In genomic region chr2:122148128-122148792, GRCh38 we compare ENCODE assay signal across 29 cellular contexts.
"Had no signal": no experiment of that assay in that cellular context is flagged by ENCODE, and none has a peak within 500 bp of the region (broad histone marks: within the 10 kb centered on the region; RNA-seq: fewer than 3 reads in every experiment).

No MANE protein-coding gene starts in this region.

- H3K9me3 ChIP-seq: esophagus squamous epithelium, left ventricle myocardium inferior, right atrium auricular region, tibial artery, upper lobe of right lung had no signal

- DNase-seq: activated CD4-positive, alpha-beta T cell treated with anti-CD3 and anti-CD28 coated beads for 36 hours; activated CD4-positive, CD25-positive, alpha-beta regulatory T cell; activated CD8-positive, alpha-beta memory T cell treated with anti-CD3 and anti-CD28 coated beads, Interleukin-2, amount 10 ng/mL, durations not matched to agents 7 days and 5 days; activated CD8-positive, alpha-beta T cell treated with anti-CD3 and anti-CD28 coated beads, Interleukin-2, amount 10 ng/mL, durations not matched to agents 7 days and 5 days; activated naive CD4-positive, alpha-beta T cell treated with Interleukin-2 at 50 U/mL for 16 hours; activated T-cell treated with anti-CD3 and anti-CD28 coated beads, Interleukin-2, amount 50 U/mL, for 72 hours; anterior cingulate cortex; dermis blood vessel endothelial cell; effector CD4-positive, alpha-beta T cell; esophagus squamous epithelium; foreskin melanocyte; left ventricle myocardium inferior; mesendoderm; natural killer cell; stimulated activated CD4-positive, alpha-beta T cell treated with anti-CD3 and anti-CD28 coated beads, Interleukin-1b, Interleukin-23, amount 100 ng/mL, for 48 hours; stimulated activated CD4-positive, alpha-beta T cell treated with anti-CD3 and anti-CD28 coated beads, Interleukin-4, amount 100 ng/mL, for 4 hours; stimulated activated CD8-positive, alpha-beta memory T cell treated with anti-CD3 and anti-CD28 coated beads, Interleukin-4, amount 100 ng/mL, for 48 hours; stimulated activated naive CD8-positive, alpha-beta T cell treated with anti-CD3 and anti-CD28 coated beads, Interleukin-15, amount 100 ng/mL, for 72 hours; substantia nigra; tibial artery; upper lobe of right lung had no signal

- H3K4me2 ChIP-seq: smooth muscle cell had no signal

- H3K27ac ChIP-seq: epithelial cell of prostate, esophagus squamous epithelium, left ventricle myocardium inferior, right atrium auricular region, tibial artery, upper lobe of right lung had no signal

- H3K27me3 ChIP-seq: esophagus squamous epithelium, right atrium auricular region, tibial artery, upper lobe of right lung had no signal

- H3K4me3 ChIP-seq: esophagus squamous epithelium, left ventricle myocardium inferior, lung, right atrium auricular region, smooth muscle cell, tibial artery, upper lobe of right lung had no signal

- H3K4me1 ChIP-seq: esophagus squamous epithelium, left ventricle myocardium inferior, right atrium auricular region, tibial artery, upper lobe of right lung had no signal

- FAIRE-seq: bronchial epithelial cell, colon, islet of Langerhans had no signal

- H3K36me3 ChIP-seq: esophagus squamous epithelium, left ventricle myocardium inferior, right atrium auricular region, tibial artery, upper lobe of right lung had no signal

- ATAC-seq: activated CD4-positive, alpha-beta T cell treated with anti-CD3 and anti-CD28 coated beads for 36 hours; activated CD8-positive, alpha-beta memory T cell treated with anti-CD3 and anti-CD28 coated beads, Interleukin-2, amount 10 ng/mL, durations not matched to agents 7 days and 5 days; activated CD8-positive, alpha-beta T cell treated with anti-CD3 and anti-CD28 coated beads, Interleukin-2, amount 10 ng/mL, durations not matched to agents 7 days and 5 days; activated T-cell treated with anti-CD3 and anti-CD28 coated beads, Interleukin-2, amount 50 U/mL, for 72 hours; stimulated activated memory B cell treated with anti-CD40 and anti-IgM and Interleukin-4, amounts not matched to agents 10 μg/mL and 1 μg/mL and 100 μg/mL, for 72 hours; stimulated activated naive CD8-positive, alpha-beta T cell treated with anti-CD3 and anti-CD28 coated beads, Interleukin-15, amount 100 ng/mL, for 72 hours; upper lobe of right lung had no signal
